Comparison of ENCODE assay signal across 8 cellular contexts in genomic region chr5:151157426-151158286, GRCh38. TPM values are rescaled to one million over a fixed set of nuclear protein-coding genes. Genes with fewer than 3 reads are reported as not detected.
A peak's percentile ranks its signal among the peaks of the same experiment; 100 is the strongest.
DNase-seq lines count a peak whose midpoint lies in the region; ATAC-seq and TF ChIP-seq lines count a peak whose summit lies in the region.

TSS of gene ANXA6 (minus strand) at chr5:151157779. CDS start at chr5:151147901, 9,878 bp downstream.

- H3K4me3 ChIP-seq in SK-N-MC (peak within 1 kb of the TSS; percentile 99), osteoblast (ENCODE audit: insufficient read depth, low read length) (peak within 1 kb of the TSS; percentile 99)

- peaks cover 19% of the 10 kb centered on the region for H3K36me3 Mint-ChIP-seq in activated naive CD8-positive, alpha-beta T cell treated with anti-CD3 and anti-CD28 coated beads, Interleukin-2, amount 50 U/mL, for 24 hours (ENCODE audit: low read depth)
- no peaks in the 10 kb centered on the region for H3K36me3 Mint-ChIP-seq in type B pancreatic cell

- H3K27me3 Mint-ChIP-seq in activated naive CD8-positive, alpha-beta T cell treated with anti-CD3 and anti-CD28 coated beads, Interleukin-2, amount 50 U/mL, for 24 hours: no peaks in the 10 kb centered on the region
- peaks cover 14% of the 10 kb centered on the region for H3K27me3 Mint-ChIP-seq in type B pancreatic cell

- H3K79me2 ChIP-seq in osteoblast (ENCODE audit: insufficient read depth, low read length): peaks cover 60% of the 10 kb centered on the region

- H4K20me1 ChIP-seq in osteoblast (ENCODE audit: insufficient read depth, low read length): peaks cover 33% of the 10 kb centered on the region

- H3K9me3 ChIP-seq in SK-N-MC (ENCODE audit: low read depth, low read length) (no peaks in the 10 kb centered on the region), osteoblast (ENCODE audit: low read depth, low read length) (no peaks in the 10 kb centered on the region)

- H2AFZ ChIP-seq in osteoblast (ENCODE audit: low read length): peak within 1 kb of the TSS; percentile 97

- H3K4me1 Mint-ChIP-seq in activated naive CD8-positive, alpha-beta T cell treated with anti-CD3 and anti-CD28 coated beads, Interleukin-2, amount 50 U/mL, for 24 hours: peaks cover 50% of the 10 kb centered on the region
- H3K4me1 Mint-ChIP-seq in type B pancreatic cell (ENCODE audit: unreplicated experiment): peaks cover 25% of the 10 kb centered on the region

- intact Hi-C loops in Right ventricle myocardium inferior (cut with DNase I): loop anchor here (5.0 kb wide), 1 partner anchor 65 kb away; the partner anchor contains the start of gene CCDC69

- TF ChIP-seq CTCF in osteoblast (IDR thresholded peaks at IDR 0.05; ENCODE audit: extremely low read depth, low read depth, low read length) (no peak), type B pancreatic cell (conservative IDR thresholded peaks at IDR 0.05) (no peak)

- no peaks in the 10 kb centered on the region for H3K9me3 Mint-ChIP-seq in activated naive CD8-positive, alpha-beta T cell treated with anti-CD3 and anti-CD28 coated beads, Interleukin-2, amount 50 U/mL, for 24 hours
- no peaks in the 10 kb centered on the region for H3K9me3 Mint-ChIP-seq in type B pancreatic cell

- peak; percentile 50 for DNase-seq in DMS 273 treated with DMSO at 0.1 percent for 48 hours (lab: John Stamatoyannopoulos, UW)
- peak; percentile 86 for DNase-seq in HuH-7 (ENCODE audit: low spot score)
- DNase-seq in SK-N-MC (ENCODE audit: low read depth, low spot score): no peak
- DNase-seq in activated naive CD8-positive, alpha-beta T cell treated with anti-CD3 and anti-CD28 coated beads, Interleukin-2, amount 50 U/mL, for 24 hours: peak; percentile 77
- DNase-seq in Right ventricle myocardium inferior (ENCODE audit: missing footprints): peak; percentile 96
- peak; percentile 98 for DNase-seq in osteoblast (ENCODE audit: insufficient read length, low spot score, missing footprints)
- peak; percentile 83 for DNase-seq in type B pancreatic cell (ENCODE audit: extremely low spot score, unreplicated experiment)

- H3K27ac Mint-ChIP-seq in activated naive CD8-positive, alpha-beta T cell treated with anti-CD3 and anti-CD28 coated beads, Interleukin-2, amount 50 U/mL, for 24 hours: peak within 1 kb of the TSS; percentile 96
- H3K27ac Mint-ChIP-seq in type B pancreatic cell: peak within 1 kb of the TSS; percentile 82

- peak within 1 kb of the TSS; percentile 86 for H3K9ac ChIP-seq in SK-N-MC (ENCODE audit: insufficient read length)

- H3K4me2 ChIP-seq in osteoblast (ENCODE audit: insufficient read depth, low read length): peak within 1 kb of the TSS; percentile 97

- H3K36me3 ChIP-seq in SK-N-MC (ENCODE audit: insufficient read depth, low read length) (peaks cover 7% of the 10 kb centered on the region; the same call in 1 of the 2 replicates), osteoblast (ENCODE audit: insufficient read depth, low read length) (peaks cover 14% of the 10 kb centered on the region)

- peak; percentile 42 for ATAC-seq in GM21447 (IDR thresholded peaks at IDR 0.05; ENCODE audit: unreplicated experiment)
- peak; percentile 56 for ATAC-seq in activated naive CD8-positive, alpha-beta T cell treated with anti-CD3 and anti-CD28 coated beads, Interleukin-2, amount 50 U/mL, for 24 hours
- peak; percentile 99 for ATAC-seq in Right ventricle myocardium inferior

- H3K4me1 ChIP-seq in osteoblast (ENCODE audit: insufficient read depth, low read length): peaks cover 37% of the 10 kb centered on the region

- H3K27me3 ChIP-seq in osteoblast (ENCODE audit: insufficient read depth, low read length): no peaks in the 10 kb centered on the region

- H3K27ac ChIP-seq in SK-N-MC (peak within 1 kb of the TSS; percentile 66), osteoblast (ENCODE audit: low read depth, low read length) (peak within 1 kb of the TSS; percentile 78)

- peak within 1 kb of the TSS; percentile 95 for H3K4me3 Mint-ChIP-seq in activated naive CD8-positive, alpha-beta T cell treated with anti-CD3 and anti-CD28 coated beads, Interleukin-2, amount 50 U/mL, for 24 hours
- H3K4me3 Mint-ChIP-seq in type B pancreatic cell: peak within 1 kb of the TSS; percentile 90

RNA-seq across cellular contexts. Expression of gene ANXA6, which starts in this region (rescaled TPM):
- total RNA-seq in Right ventricle myocardium inferior (222 TPM), osteoblast (343 and 353 TPM in 2 replicates), type B pancreatic cell (ENCODE audit: low replicate concordance) (42.8 and 200 TPM in 2 replicates)

Comparison
In these comparisons a context has a peak if more than half of its experiments do, and no peak if none do; other contexts are left out.
1. ATAC-seq: peak in every context shown above with its lines; median percentile 99 in Right ventricle myocardium inferior; 56 in activated naive CD8-positive, alpha-beta T cell treated with anti-CD3 and anti-CD28 coated beads, Interleukin-2, amount 50 U/mL, for 24 hours; 42 in GM21447.